ENCODE assay signal across 26 cellular contexts in the genomic region with DNA sequence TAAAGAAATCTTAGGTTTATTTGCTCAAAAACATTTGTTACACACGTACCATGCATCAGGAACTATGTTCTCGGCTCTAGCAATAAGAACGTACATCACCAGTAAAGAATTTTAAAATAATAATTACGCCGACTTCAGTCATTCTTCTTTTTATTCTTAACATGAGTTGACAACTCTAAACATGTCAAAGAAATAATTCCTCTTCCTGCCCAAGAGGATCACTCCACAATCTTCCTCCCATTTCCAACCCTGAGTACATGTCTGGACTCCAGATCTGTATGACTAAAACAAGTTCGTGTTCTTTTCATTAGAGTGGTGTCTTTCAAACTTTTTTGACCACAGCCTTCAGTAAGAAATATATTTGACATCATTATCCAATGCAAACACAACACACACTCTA.
DNase-seq lines count a peak whose midpoint lies in the region; ATAC-seq, FAIRE-seq and TF ChIP-seq lines count a peak whose summit lies in the region.
"Had no signal": no experiment of that assay in that cellular context is flagged by ENCODE, and none has a peak within 500 bp of the region (broad histone marks: within the 10 kb centered on the region; RNA-seq: fewer than 3 reads in every experiment).

No MANE protein-coding gene starts in this region.

- H3K4me3 ChIP-seq in RWPE2 (ENCODE audit: severe bottlenecking) (no peak overlapping the region), astrocyte (ENCODE audit: insufficient read depth, low read depth, low read length) (no peak overlapping the region), epithelial cell of esophagus (ENCODE audit: low read length) (no peak overlapping the region)
- H3K4me3 ChIP-seq: BLaER1, GM12878 had no signal

- TF ChIP-seq CTCF in RWPE2 (IDR thresholded peaks at IDR 0.05; ENCODE audit: poor library complexity, severe bottlenecking) (no peak), astrocyte (IDR thresholded peaks at IDR 0.05; ENCODE audit: insufficient read depth, low read depth, low read length) (no peak), epithelial cell of esophagus (IDR thresholded peaks at IDR 0.05; ENCODE audit: insufficient read depth, low read depth, low read length, missing control alignments) (no peak)

- no peak for DNase-seq in RWPE2 (ENCODE audit: low spot score)
- DNase-seq in astrocyte (ENCODE audit: low read depth), result no peak
- peak; percentile 73 for DNase-seq in epithelial cell of esophagus (ENCODE audit: low read depth)
- DNase-seq in CD1c-positive myeloid dendritic cell (ENCODE audit: extremely low spot score), result no peak
- DNase-seq in activated CD4-positive, alpha-beta T cell treated with anti-CD3 and anti-CD28 coated beads, Interleukin-2, amount 10 ng/mL, durations not matched to agents 7 days and 5 days, result no peak
- no peak for DNase-seq in DMS53 (lab: John Stamatoyannopoulos, UW)
- DNase-seq: 8988T; ACHN; BE2C; C1 segment of cervical spinal cord; Caco-2; Calu3; CD4-positive, alpha-beta T cell; CD8-positive, alpha-beta T cell; DMS79; DND-41; EL; GDM1 had no signal

- no peak overlapping the region for H3K9ac ChIP-seq in astrocyte (ENCODE audit: low read length)
- H3K9ac ChIP-seq: BLaER1 had no signal

- peaks cover 2% of the 10 kb centered on the region for H3K9me3 Mint-ChIP-seq in astrocyte (ENCODE audit: unreplicated experiment)
- no peaks in the 10 kb centered on the region for H3K9me3 Mint-ChIP-seq in activated CD4-positive, alpha-beta T cell treated with anti-CD3 and anti-CD28 coated beads, Interleukin-2, amount 10 ng/mL, durations not matched to agents 7 days and 5 days
- H3K9me3 Mint-ChIP-seq: CD8-positive, alpha-beta T cell had no signal

- H3K4me1 Mint-ChIP-seq in astrocyte (ENCODE audit: low read depth, unreplicated experiment), result no peaks in the 10 kb centered on the region
- H3K4me1 Mint-ChIP-seq in activated CD4-positive, alpha-beta T cell treated with anti-CD3 and anti-CD28 coated beads, Interleukin-2, amount 10 ng/mL, durations not matched to agents 7 days and 5 days, result no peaks in the 10 kb centered on the region
- H3K4me1 Mint-ChIP-seq: CD14-positive monocyte had no signal

- no peak overlapping the region for H2AFZ ChIP-seq in astrocyte (ENCODE audit: low read depth, low read length)

- no peak overlapping the region for H3K4me3 Mint-ChIP-seq in astrocyte (ENCODE audit: unreplicated experiment)
- no peak overlapping the region for H3K4me3 Mint-ChIP-seq in activated CD4-positive, alpha-beta T cell treated with anti-CD3 and anti-CD28 coated beads, Interleukin-2, amount 10 ng/mL, durations not matched to agents 7 days and 5 days
- H3K4me3 Mint-ChIP-seq: CD14-positive monocyte; CD4-positive, alpha-beta T cell; CD8-positive, alpha-beta T cell had no signal

- POLR2A ChIA-PET in activated CD4-positive, alpha-beta T cell treated with anti-CD3 and anti-CD28 coated beads, Interleukin-2, amount 10 ng/mL, durations not matched to agents 7 days and 5 days (lab: Charles Lee), result no interaction called here

- H4K20me1 ChIP-seq in astrocyte (ENCODE audit: insufficient read depth, low read length), result no peaks in the 10 kb centered on the region
- H4K20me1 ChIP-seq: BLaER1 had no signal

- H3K9me3 ChIP-seq in RWPE2 (ENCODE audit: severe bottlenecking), result no peaks in the 10 kb centered on the region
- no peaks in the 10 kb centered on the region for H3K9me3 ChIP-seq in astrocyte (ENCODE audit: insufficient read depth, low read depth, low read length)
- H3K9me3 ChIP-seq: BE2C, Caco-2 had no signal

- peak; percentile 96 for FAIRE-seq in astrocyte (lab: Jason Lieb, UNC)
- FAIRE-seq: A204.1, D721Med, GM12878, GM12892, GM18507, GM19239 had no signal

- no peaks in the 10 kb centered on the region for H3K4me1 ChIP-seq in RWPE2 (ENCODE audit: insufficient read depth, poor library complexity, severe bottlenecking)
- no peaks in the 10 kb centered on the region for H3K4me1 ChIP-seq in astrocyte (ENCODE audit: insufficient read depth, low read length)
- H3K4me1 ChIP-seq: BE2C, BLaER1, Caco-2 had no signal

- H3K4me2 ChIP-seq in astrocyte (ENCODE audit: low read length), result no peak overlapping the region
- H3K4me2 ChIP-seq: BLaER1 had no signal

- no peaks in the 10 kb centered on the region for H3K27me3 ChIP-seq in RWPE2 (ENCODE audit: insufficient read depth, poor library complexity, severe bottlenecking)
- H3K27me3 ChIP-seq in astrocyte (ENCODE audit: insufficient read depth, low read length), result no peaks in the 10 kb centered on the region
- H3K27me3 ChIP-seq: BE2C had no signal

- H3K36me3 ChIP-seq in RWPE2 (ENCODE audit: low read depth) (no peaks in the 10 kb centered on the region), astrocyte (ENCODE audit: insufficient read depth, low read length) (no peaks in the 10 kb centered on the region)
- H3K36me3 ChIP-seq: BE2C, BLaER1 had no signal

- CTCF ChIA-PET in activated CD4-positive, alpha-beta T cell treated with anti-CD3 and anti-CD28 coated beads, Interleukin-2, amount 10 ng/mL, durations not matched to agents 7 days and 5 days (lab: Charles Lee), result no interaction called here

- H3K79me2 ChIP-seq in astrocyte (ENCODE audit: insufficient read depth, low read length), result no peaks in the 10 kb centered on the region

- H3K27ac Mint-ChIP-seq in astrocyte (ENCODE audit: unreplicated experiment), result no peak overlapping the region
- H3K27ac Mint-ChIP-seq in activated CD4-positive, alpha-beta T cell treated with anti-CD3 and anti-CD28 coated beads, Interleukin-2, amount 10 ng/mL, durations not matched to agents 7 days and 5 days, result no peak overlapping the region
- H3K27ac Mint-ChIP-seq: CD14-positive monocyte; CD4-positive, alpha-beta T cell; CD8-positive, alpha-beta T cell had no signal

- no peaks in the 10 kb centered on the region for H3K36me3 Mint-ChIP-seq in astrocyte (ENCODE audit: low read depth, unreplicated experiment)
- no peaks in the 10 kb centered on the region for H3K36me3 Mint-ChIP-seq in activated CD4-positive, alpha-beta T cell treated with anti-CD3 and anti-CD28 coated beads, Interleukin-2, amount 10 ng/mL, durations not matched to agents 7 days and 5 days (ENCODE audit: low read depth)
- H3K36me3 Mint-ChIP-seq: CD14-positive monocyte; CD8-positive, alpha-beta T cell had no signal

- ATAC-seq in RWPE2 (ENCODE audit: low read depth), result no peak
- ATAC-seq: CD8-positive, alpha-beta T cell; GM12878 had no signal

- no peaks in the 10 kb centered on the region for H3K27me3 Mint-ChIP-seq in astrocyte (ENCODE audit: low read depth, unreplicated experiment)
- H3K27me3 Mint-ChIP-seq in activated CD4-positive, alpha-beta T cell treated with anti-CD3 and anti-CD28 coated beads, Interleukin-2, amount 10 ng/mL, durations not matched to agents 7 days and 5 days, result no peaks in the 10 kb centered on the region
- H3K27me3 Mint-ChIP-seq: CD4-positive, alpha-beta T cell had no signal

- H3K27ac ChIP-seq in RWPE2 (ENCODE audit: poor library complexity, severe bottlenecking) (peak overlapping the region; percentile 21), astrocyte (ENCODE audit: low read depth, low read length) (no peak overlapping the region)
- H3K27ac ChIP-seq: BLaER1 had no signal
